In the genomic region with DNA sequence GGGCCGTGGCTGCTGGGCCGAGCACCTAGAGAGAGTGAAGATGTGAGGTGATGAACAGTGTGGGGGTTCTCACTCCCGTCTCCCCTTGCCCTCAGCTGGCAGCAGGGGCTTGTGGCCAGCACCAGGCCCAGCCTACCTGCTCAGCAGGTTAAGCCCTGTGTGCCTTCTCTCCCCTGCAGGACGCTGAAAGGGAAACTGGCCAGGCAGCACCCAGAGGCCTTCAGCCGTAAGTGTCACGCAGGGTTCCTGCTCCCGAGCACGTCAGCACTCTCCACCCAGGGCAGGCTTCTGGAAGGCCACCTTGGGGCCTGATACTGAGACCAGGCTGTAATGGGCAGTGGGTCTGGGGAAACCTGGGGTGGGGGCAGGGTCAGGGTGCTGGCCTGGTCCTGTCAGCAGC, we compare ENCODE assay signal across 24 cellular contexts. TPM values are rescaled to one million over a fixed set of nuclear protein-coding genes. Genes with fewer than 3 reads are reported as not detected.
DNase-seq lines count a peak whose midpoint lies in the region; ATAC-seq, FAIRE-seq and TF ChIP-seq lines count a peak whose summit lies in the region.
"Had no signal": no experiment of that assay in that cellular context is flagged by ENCODE, and none has a peak within 500 bp of the region (broad histone marks: within the 10 kb centered on the region; RNA-seq: fewer than 3 reads in every experiment).

No MANE protein-coding gene starts in this region.

- no TSS peak for BruUV-seq in K562 (replicated peaks; lab: Mats Ljungman, UMichigan)

- no peak for DNase-seq in RWPE1 (ENCODE audit: low spot score)
- DNase-seq in K562 (ENCODE audit: extremely low read depth in 1 of 4, low spot score in 3 of 4) = no peak
- DNase-seq in hippocampal formation (lab: John Stamatoyannopoulos, UW) = no peak
- DNase-seq in stimulated activated CD4-positive, alpha-beta T cell treated with anti-CD3 and anti-CD28 coated beads, Interleukin-2, amount 100 ng/mL, for 48 hours = no peak
- DNase-seq: 8988T; ACHN; BE2C; C1 segment of cervical spinal cord; CD4-positive, alpha-beta memory T cell; CD4-positive, CD25-positive, alpha-beta regulatory T cell; CD8-positive, alpha-beta memory T cell; COR-L47; DMS 273 treated with DMSO at 0.1 percent for 48 hours; DMS153; DMS53; DMS79; DND-41; EL; GDM1 had no signal

- no peak for FAIRE-seq in K562 (lab: Jason Lieb, UNC)
- FAIRE-seq: A204.1, GM12878, GM12892, GM18507 had no signal

- TF ChIP-seq CTCF in RWPE1 (conservative IDR thresholded peaks at IDR 0.05; ENCODE audit: low read depth) = no peak
- TF ChIP-seq CTCF in K562 (IDR thresholded peaks at IDR 0.05 in 2 of 3, conservative IDR thresholded peaks at IDR 0.05 in 1 of 3; ENCODE audit: insufficient read depth in 2 of 3, low read depth in 1 of 3, low read length in 3 of 3) = no peak

- TF ChIP-seq RAD21 in K562 (CRISPR knock-in tag; conservative IDR thresholded peaks at IDR 0.05 in 1 of 2, IDR thresholded peaks at IDR 0.05 in 1 of 2) = no peak

- peaks cover 5% of the 10 kb centered on the region for H3K79me2 ChIP-seq in K562 (ENCODE audit: control insufficient read depth, insufficient read depth, low read length)

- H3K27me3 ChIP-seq in K562 (ENCODE audit: control insufficient read depth in 2 of 2, insufficient read depth in 2 of 2, low read length in 2 of 2) = no peaks in the 10 kb centered on the region; a peak in 1 of 5 replicates
- H3K27me3 ChIP-seq: BE2C, BLaER1 had no signal

- H3K27ac ChIP-seq in RWPE1 (peak overlapping the region; percentile 19), K562 (ENCODE audit: extremely low read depth, low read depth, low read length) (no peak overlapping the region)
- H3K27ac ChIP-seq: BLaER1 had no signal

- H4K20me1 ChIP-seq in K562 (replicated peaks; ENCODE audit: control insufficient read depth, insufficient read depth, low read length) = no peaks in the 10 kb centered on the region

- POLR2A ChIA-PET in RWPE1 (lab: Yijun Ruan, JAX; ENCODE audit: low non-redundant PET) (no interaction called here), K562 (lab: Yijun Ruan, JAX) (no interaction called here)

- CTCF ChIA-PET in RWPE1 (lab: Yijun Ruan, JAX) (no interaction called here), K562 (lab: Yijun Ruan, JAX; ENCODE audit: low intra/inter-chr PET ratio) (no interaction called here)

- H3K4me1 ChIP-seq in K562 (replicated peaks in 1 of 2; ENCODE audit: control insufficient read depth in 2 of 2, insufficient read depth in 2 of 2, low read length in 2 of 2) = peaks cover 0 to 19% of the 10 kb centered on the region in 2 experiments; a peak in 2 of 5 replicates
- H3K4me1 ChIP-seq: BE2C had no signal

- no peak for ATAC-seq in K562
- ATAC-seq: GM12878 had no signal

- H3K36me3 ChIP-seq in K562 (ENCODE audit: control insufficient read depth, insufficient read depth, low read length) = peaks cover 78% of the 10 kb centered on the region

- in situ Hi-C loops in K562 (cut with MboI) = no loop called here

- no peak overlapping the region for H3K4me3 ChIP-seq in K562
- H3K4me3 ChIP-seq: BLaER1, GM12878 had no signal

- no peak for TF ChIP-seq POLR2A in K562 (conservative IDR thresholded peaks at IDR 0.05)

- 89% methylated on average over 8 of the region's 8 CpGs for WGBS in K562 (ENCODE audit: insufficient coverage, low coverage, missing lambda C conversion rate)

- H3K9ac ChIP-seq in K562 (ENCODE audit: insufficient read depth in 1 of 2, low read depth in 2 of 2, low read length in 2 of 2) = peak overlapping the region in 1 of 2 experiments; percentile 76; a peak in 2 of 4 replicates
- H3K9ac ChIP-seq: BLaER1 had no signal

- H3K9me1 ChIP-seq in K562 (ENCODE audit: control insufficient read depth, insufficient read depth, low read length) = no peaks in the 10 kb centered on the region

- TF ChIP-seq EP300 in K562 (IDR thresholded peaks at IDR 0.05; ENCODE audit: low read length) = no peak

- no peak overlapping the region for H2AFZ ChIP-seq in K562 (ENCODE audit: low read depth, low read length)

- intact Hi-C loops in K562 (cut with micrococcal nuclease) = no loop called here

- H3K9me3 ChIP-seq in K562 (replicated peaks; ENCODE audit: control insufficient read depth, insufficient read depth, low read depth, low read length) = no peaks in the 10 kb centered on the region
- H3K9me3 ChIP-seq: BE2C, BLaER1 had no signal

- H3K4me2 ChIP-seq in K562 (ENCODE audit: insufficient read depth, low read length) = no peak overlapping the region
- H3K4me2 ChIP-seq: BLaER1 had no signal

RNA-seq across cellular contexts. Expression of gene UBA52, which starts 4.7 kb away (rescaled TPM):
- 157 and 351 TPM in 2 replicates for total RNA-seq in K562 (2011; cell fraction: chromatin; rRNA removed; ENCODE audit: low replicate concordance)
- total RNA-seq in K562 (2011; cell fraction: nucleolus; rRNA removed) = 427 and 474 TPM in 2 replicates
- 616 and 1,019 TPM in 2 replicates for total RNA-seq in K562 (2011; cell fraction: nucleoplasm; rRNA removed)
- total RNA-seq in K562 (2014; rRNA removed) = 1,110 and 1,524 TPM in 2 replicates
- 1,512 and 1,662 TPM in 2 replicates for total RNA-seq in K562 (2014; rRNA removed; fragmentation: Illumina TruSeq; extraction: Trizol)
- total RNA-seq in K562 (2015; rRNA removed; fragmentation: Illumina TruSeq; extraction: Trizol) = 1,433 and 1,470 TPM in 2 replicates
- 2,028 and 2,215 TPM in 2 replicates for total RNA-seq in K562 (2021)
- 1,733 and 2,197 TPM in 2 replicates for polyA plus RNA-seq in K562 (2011; rRNA removed)
- 4,493 and 4,718 TPM in 2 replicates for polyA plus RNA-seq in K562 (2011; cell fraction: cytosol; rRNA removed)
- 1,163 and 1,235 TPM in 2 replicates for polyA plus RNA-seq in K562 (2011; cell fraction: nucleus; rRNA removed)
- polyA plus RNA-seq in K562 (2012) = 2,878 and 4,513 TPM in 2 replicates
- 2,671 and 2,751 TPM in 2 replicates for polyA plus RNA-seq in K562 (2014; fragmentation: Illumina TruSeq; extraction: Trizol)
- polyA plus RNA-seq in K562 (2014; fragmentation: Nextera tagmentation; extraction: Ambion mirVana) = 1,000 to 10,000 TPM; 2,213 to 2,563 TPM
- 1,690 and 2,247 TPM in 2 replicates for polyA plus RNA-seq in K562 (2014; rRNA removed)
- 1,555 and 1,880 TPM in 2 replicates for polyA minus RNA-seq in K562 (2011; rRNA and poly(A)+ RNA removed)
- 757 and 815 TPM in 2 replicates for polyA minus RNA-seq in K562 (2011; cell fraction: cytosol; rRNA and poly(A)+ RNA removed)
- polyA minus RNA-seq in K562 (2011; cell fraction: nucleus; rRNA and poly(A)+ RNA removed) = 165 and 281 TPM in 2 replicates

RNA-seq across cellular contexts. Expression of gene KXD1, which starts 9.3 kb away (rescaled TPM):
- total RNA-seq in K562 (2011; cell fraction: chromatin; rRNA removed; ENCODE audit: low replicate concordance) = 91.9 and 173 TPM in 2 replicates
- 110 and 120 TPM in 2 replicates for total RNA-seq in K562 (2011; cell fraction: nucleolus; rRNA removed)
- 109 and 127 TPM in 2 replicates for total RNA-seq in K562 (2011; cell fraction: nucleoplasm; rRNA removed)
- 133 and 147 TPM in 2 replicates for total RNA-seq in K562 (2014; rRNA removed)
- 48.7 and 66.2 TPM in 2 replicates for total RNA-seq in K562 (2014; rRNA removed; fragmentation: Illumina TruSeq; extraction: Trizol)
- total RNA-seq in K562 (2015; rRNA removed; fragmentation: Illumina TruSeq; extraction: Trizol) = 80.5 and 83.3 TPM in 2 replicates
- 114 and 118 TPM in 2 replicates for total RNA-seq in K562 (2021)
- polyA plus RNA-seq in K562 (2011; rRNA removed) = 159 and 217 TPM in 2 replicates
- polyA plus RNA-seq in K562 (2011; cell fraction: cytosol; rRNA removed) = 242 and 309 TPM in 2 replicates
- polyA plus RNA-seq in K562 (2011; cell fraction: nucleus; rRNA removed) = 149 and 198 TPM in 2 replicates
- 146 and 182 TPM in 2 replicates for polyA plus RNA-seq in K562 (2012)
- 191 and 210 TPM in 2 replicates for polyA plus RNA-seq in K562 (2014; fragmentation: Illumina TruSeq; extraction: Trizol)
- polyA plus RNA-seq in K562 (2014; fragmentation: Nextera tagmentation; extraction: Ambion mirVana) = 10 to 100 TPM; 21.9 to 41.3 TPM
- polyA plus RNA-seq in K562 (2014; rRNA removed) = 153 and 177 TPM in 2 replicates
- polyA minus RNA-seq in K562 (2011; rRNA and poly(A)+ RNA removed) = 64.2 and 93.8 TPM in 2 replicates
- polyA minus RNA-seq in K562 (2011; cell fraction: cytosol; rRNA and poly(A)+ RNA removed) = 88.9 and 91.1 TPM in 2 replicates
- polyA minus RNA-seq in K562 (2011; cell fraction: nucleus; rRNA and poly(A)+ RNA removed) = 27.5 and 34.8 TPM in 2 replicates

RNA-seq across cellular contexts. Expression of gene REX1BD, which starts 21.6 kb away (rescaled TPM):
- 18.7 and 60.0 TPM in 2 replicates for total RNA-seq in K562 (2011; cell fraction: chromatin; rRNA removed; ENCODE audit: low replicate concordance)
- total RNA-seq in K562 (2011; cell fraction: nucleolus; rRNA removed) = 56.3 and 62.2 TPM in 2 replicates
- total RNA-seq in K562 (2011; cell fraction: nucleoplasm; rRNA removed) = 43.5 and 57.0 TPM in 2 replicates
- total RNA-seq in K562 (2014; rRNA removed) (118 and 136 TPM in 2 replicates), K562 (2014; rRNA removed; fragmentation: Illumina TruSeq; extraction: Trizol) (4.8 and 7.2 TPM in 2 replicates), K562 (2015; rRNA removed; fragmentation: Illumina TruSeq; extraction: Trizol) (17.4 and 17.7 TPM in 2 replicates), K562 (2021) (78.5 and 87.0 TPM in 2 replicates)
- polyA plus RNA-seq in K562 (2011; rRNA removed) (13.8 and 19.2 TPM in 2 replicates), K562 (2014; fragmentation: Illumina TruSeq; extraction: Trizol) (5.7 and 8.4 TPM in 2 replicates), K562 (2014; fragmentation: Nextera tagmentation; extraction: Ambion mirVana) (1 to 10 TPM; 1.9 to 4.7 TPM), K562 (2014; rRNA removed) (102 and 115 TPM in 2 replicates)
- polyA plus RNA-seq in K562 (2011; cell fraction: cytosol; rRNA removed) = 34.7 and 78.2 TPM in 2 replicates
- 180 and 217 TPM in 2 replicates for polyA plus RNA-seq in K562 (2011; cell fraction: nucleus; rRNA removed)
- polyA plus RNA-seq in K562 (2012) = 58.6 and 65.4 TPM in 2 replicates
- polyA minus RNA-seq in K562 (2011; rRNA and poly(A)+ RNA removed) = 1.2 and 1.4 TPM in 2 replicates
- 11.4 and 17.5 TPM in 2 replicates for polyA minus RNA-seq in K562 (2011; cell fraction: cytosol; rRNA and poly(A)+ RNA removed)
- polyA minus RNA-seq in K562 (2011; cell fraction: nucleus; rRNA and poly(A)+ RNA removed) = 9.3 and 9.8 TPM in 2 replicates

RNA-seq across cellular contexts. Expression of gene FKBP8, which starts 23.6 kb away (rescaled TPM):
- 26.1 and 86.1 TPM in 2 replicates for total RNA-seq in K562 (2011; cell fraction: chromatin; rRNA removed; ENCODE audit: low replicate concordance)
- 93.6 and 114 TPM in 2 replicates for total RNA-seq in K562 (2011; cell fraction: nucleolus; rRNA removed)
- total RNA-seq in K562 (2011; cell fraction: nucleoplasm; rRNA removed) = 59.8 and 63.9 TPM in 2 replicates
- total RNA-seq in K562 (2014; rRNA removed) (234 and 260 TPM in 2 replicates), K562 (2014; rRNA removed; fragmentation: Illumina TruSeq; extraction: Trizol) (16.0 and 21.8 TPM in 2 replicates), K562 (2015; rRNA removed; fragmentation: Illumina TruSeq; extraction: Trizol) (104 and 106 TPM in 2 replicates), K562 (2021) (228 and 236 TPM in 2 replicates)
- polyA plus RNA-seq in K562 (2011; rRNA removed) (116 and 176 TPM in 2 replicates), K562 (2014; fragmentation: Illumina TruSeq; extraction: Trizol) (62.5 and 201 TPM in 2 replicates), K562 (2014; fragmentation: Nextera tagmentation; extraction: Ambion mirVana) (1 to 10 TPM in 1 of 2 experiments, under 1 TPM in 1; 0.46 to 1.0 TPM), K562 (2014; rRNA removed) (168 and 203 TPM in 2 replicates)
- 199 and 396 TPM in 2 replicates for polyA plus RNA-seq in K562 (2011; cell fraction: cytosol; rRNA removed)
- 128 and 178 TPM in 2 replicates for polyA plus RNA-seq in K562 (2011; cell fraction: nucleus; rRNA removed)
- 173 and 302 TPM in 2 replicates for polyA plus RNA-seq in K562 (2012)
- 28.0 and 49.7 TPM in 2 replicates for polyA minus RNA-seq in K562 (2011; rRNA and poly(A)+ RNA removed)
- 138 and 159 TPM in 2 replicates for polyA minus RNA-seq in K562 (2011; cell fraction: cytosol; rRNA and poly(A)+ RNA removed)
- polyA minus RNA-seq in K562 (2011; cell fraction: nucleus; rRNA and poly(A)+ RNA removed) = 35.5 and 49.0 TPM in 2 replicates

RNA-seq across cellular contexts. Expression of gene CRLF1, which starts 39.6 kb away (rescaled TPM):
- total RNA-seq in K562 (2011; cell fraction: chromatin; rRNA removed; ENCODE audit: low replicate concordance) = 2.2 TPM in 1 of 2 replicates, not detected in the other
- total RNA-seq in K562 (2011; cell fraction: nucleolus; rRNA removed) = 0.79 and 2.8 TPM in 2 replicates
- total RNA-seq in K562 (2011; cell fraction: nucleoplasm; rRNA removed) = 1.1 and 1.8 TPM in 2 replicates
- 2.9 and 5.2 TPM in 2 replicates for total RNA-seq in K562 (2014; rRNA removed)
- 0.98 and 1.1 TPM in 2 replicates for total RNA-seq in K562 (2014; rRNA removed; fragmentation: Illumina TruSeq; extraction: Trizol)
- 1.5 and 1.6 TPM in 2 replicates for total RNA-seq in K562 (2015; rRNA removed; fragmentation: Illumina TruSeq; extraction: Trizol)
- total RNA-seq in K562 (2021) = 3.3 and 5.6 TPM in 2 replicates
- 0.85 and 2.3 TPM in 2 replicates for polyA plus RNA-seq in K562 (2011; rRNA removed)
- polyA plus RNA-seq in K562 (2011; cell fraction: cytosol; rRNA removed) = 1.8 and 1.9 TPM in 2 replicates
- polyA plus RNA-seq in K562 (2011; cell fraction: nucleus; rRNA removed) = 1.1 and 3.9 TPM in 2 replicates
- polyA plus RNA-seq in K562 (2012) = 3.7 and 4.7 TPM in 2 replicates
- 0.90 and 1.2 TPM in 2 replicates for polyA plus RNA-seq in K562 (2014; fragmentation: Illumina TruSeq; extraction: Trizol)
- 1 to 10 TPM; 1.7 to 1.8 TPM for polyA plus RNA-seq in K562 (2014; fragmentation: Nextera tagmentation; extraction: Ambion mirVana)
- polyA plus RNA-seq in K562 (2014; rRNA removed) = 3.6 and 3.9 TPM in 2 replicates
- polyA minus RNA-seq in K562 (2011; rRNA and poly(A)+ RNA removed) = not detected in 2 replicates
- polyA minus RNA-seq in K562 (2011; cell fraction: cytosol; rRNA and poly(A)+ RNA removed) = 4.5 TPM in 1 of 2 replicates, not detected in the other
- 0.22 TPM in 1 of 2 replicates, not detected in the other for polyA minus RNA-seq in K562 (2011; cell fraction: nucleus; rRNA and poly(A)+ RNA removed)
- total RNA-seq: CD4-positive, alpha-beta memory T cell; CD4-positive, CD25-positive, alpha-beta regulatory T cell; CD8-positive, alpha-beta memory T cell had no signal
- polyA plus RNA-seq: CD8-positive, alpha-beta memory T cell had no signal
